ENCODE assay signal across 7 cellular contexts in genomic region chr12:84842406-84843013, GRCh38.
A peak's percentile ranks its signal among the peaks of the same experiment; 100 is the strongest.
DNase-seq lines count a peak whose midpoint lies in the region; TF ChIP-seq lines count a peak whose summit lies in the region.

No MANE protein-coding gene starts in this region.

- no peaks in the 10 kb centered on the region; the same call in 1 of the 2 replicates for H3K27me3 ChIP-seq in H7 (ENCODE audit: control insufficient read depth, insufficient read depth, low read length)
- no peaks in the 10 kb centered on the region for H3K27me3 ChIP-seq in smooth muscle cell (ENCODE audit: low read depth)

- no peaks in the 10 kb centered on the region for H3K79me2 ChIP-seq in smooth muscle cell (ENCODE audit: low read depth)

- H3F3A ChIP-seq in smooth muscle cell (ENCODE audit: low read depth): no peaks in the 10 kb centered on the region

- H3K9me3 ChIP-seq in smooth muscle cell (replicated peaks; ENCODE audit: low read depth): no peaks in the 10 kb centered on the region

- 96% methylated on average over 2 of the region's 2 CpGs for WGBS in smooth muscle cell (ENCODE audit: low lambda C conversion rate)

- H3K4me2 ChIP-seq in smooth muscle cell: no peak overlapping the region

- H3K27ac ChIP-seq in smooth muscle cell (ENCODE audit: low read depth): no peak overlapping the region

- H3K9ac ChIP-seq in smooth muscle cell (ENCODE audit: low read depth): no peak overlapping the region

- no peaks in the 10 kb centered on the region for H4K20me1 ChIP-seq in smooth muscle cell (ENCODE audit: low read depth)

- no peak overlapping the region for H3K4me3 ChIP-seq in GM12865 (ENCODE audit: low read depth, low read length)
- H3K4me3 ChIP-seq in H7 (ENCODE audit: insufficient read depth, low read depth, low read length): no peak overlapping the region
- no peak overlapping the region for H3K4me3 ChIP-seq in LNCaP clone FGC (ENCODE audit: low read depth, low read length)
- H3K4me3 ChIP-seq in fibroblast of pulmonary artery (replicated peaks; ENCODE audit: low read depth, low read length): no peak overlapping the region
- no peak overlapping the region for H3K4me3 ChIP-seq in smooth muscle cell

- TF ChIP-seq CTCF in GM12865 (IDR thresholded peaks at IDR 0.05; ENCODE audit: insufficient read depth, low read depth, low read length, missing control alignments) (peak; percentile 53), LNCaP clone FGC (IDR thresholded peaks at IDR 0.05; ENCODE audit: control insufficient read depth, extremely low read depth, insufficient read depth) (peak; percentile 62), fibroblast of pulmonary artery (IDR thresholded peaks at IDR 0.05; ENCODE audit: low read length, missing control alignments) (peak; percentile 79), smooth muscle cell (IDR thresholded peaks at IDR 0.05; ENCODE audit: borderline replicate concordance, insufficient read depth, poor library complexity, severe bottlenecking) (peak; percentile 86)

- H2AFZ ChIP-seq in smooth muscle cell (ENCODE audit: low read depth): no peak overlapping the region

- DNase-seq in GM12865 (ENCODE audit: low read depth): peak; percentile 42
- peak; percentile 2 for DNase-seq in H7
- DNase-seq in LNCaP clone FGC (ENCODE audit: low read depth): peak; percentile 7
- peak; percentile 26 for DNase-seq in SHP77 treated with DMSO at 0.1 percent for 48 hours (lab: John Stamatoyannopoulos, UW)
- peak; percentile 66 for DNase-seq in fibroblast of pulmonary artery (ENCODE audit: low read depth)
- no peak for DNase-seq in smooth muscle cell (lab: John Stamatoyannopoulos, UW; ENCODE audit: unreplicated experiment)
- DNase-seq in activated CD4-positive, alpha-beta T cell treated with anti-CD3 and anti-CD28 coated beads, Interleukin-2, amount 50 U/mL, for 1 hour: no peak

- H3K4me1 ChIP-seq in smooth muscle cell (ENCODE audit: low read depth): no peaks in the 10 kb centered on the region

- H3K36me3 ChIP-seq in H7 (replicated peaks; ENCODE audit: control insufficient read depth, insufficient read depth, low read length) (no peaks in the 10 kb centered on the region), smooth muscle cell (ENCODE audit: low read depth) (no peaks in the 10 kb centered on the region)

Comparison
In these comparisons a context has a peak if more than half of its experiments do, and no peak if none do; other contexts are left out.
1. DNase-seq: peak in GM12865 (single experiment), H7 (single experiment), LNCaP clone FGC (single experiment), SHP77 treated with DMSO at 0.1 percent for 48 hours (single experiment) and fibroblast of pulmonary artery (single experiment); none in smooth muscle cell (single experiment) and activated CD4-positive, alpha-beta T cell treated with anti-CD3 and anti-CD28 coated beads, Interleukin-2, amount 50 U/mL, for 1 hour (single experiment).
2. Peak in every context shown above with its lines, with median percentiles within 50 percentile points of each other: CTCF ChIP-seq.